ENCODE assay signal across 29 cellular contexts in genomic region chr17:78498848-78499247, GRCh38.
DNase-seq lines count a peak whose midpoint lies in the region; ATAC-seq and TF ChIP-seq lines count a peak whose summit lies in the region.
"Had no signal": no experiment of that assay in that cellular context is flagged by ENCODE, and none has a peak within 500 bp of the region (broad histone marks: within the 10 kb centered on the region; RNA-seq: fewer than 3 reads in every experiment).

No MANE protein-coding gene starts in this region.

- peak overlapping the region; percentile 65 for H3K27ac Mint-ChIP-seq in type B pancreatic cell
- H3K27ac Mint-ChIP-seq: activated naive CD4-positive, alpha-beta T cell treated with anti-CD3 and anti-CD28 coated beads for 36 hours; activated T-cell treated with anti-CD3 and anti-CD28 coated beads, Interleukin-2, amount 50 U/mL, for 72 hours; CD4-positive, CD25-positive, alpha-beta regulatory T cell; naive thymus-derived CD8-positive, alpha-beta T cell; stimulated activated naive B cell treated with anti-CD40 and anti-IgM and Interleukin-4, amounts not matched to agents 10 μg/mL and 1 μg/mL and 100 μg/mL, for 72 hours had no signal

- CTCF ChIA-PET in SK-N-SH (lab: Yijun Ruan, JAX): interaction anchor here (0.8 to 12.1 kb wide), 11 partner anchors 10 to 367 kb away, joined by 3 to 351 read pairs (median 22); no protein-coding TSS in a partner anchor

- H3K4me1 ChIP-seq in SK-N-SH (ENCODE audit: control insufficient read depth in 1 of 2, insufficient read depth in 2 of 2, low read depth in 1 of 2, low read length in 1 of 2) (peaks cover 0 to 25% of the 10 kb centered on the region in 2 experiments; a peak in 1 of 4 replicates), gastrocnemius medialis (no peaks in the 10 kb centered on the region)
- H3K4me1 ChIP-seq: lower lobe of right lung, SJSA1, suprapubic skin had no signal

- WGBS in SK-N-SH (ENCODE audit: low lambda C conversion rate): 83% methylated on average over 17 of the region's 17 CpGs

- no peak overlapping the region for H2AFZ ChIP-seq in SK-N-SH (ENCODE audit: low read depth)

- TF ChIP-seq POLR2A in gastrocnemius medialis (IDR thresholded peaks at IDR 0.05): no peak

- intact Hi-C loops in gastrocnemius medialis (cut with DNase I; ENCODE audit: low total_unique reads): loop anchor here (5.0 to 10.0 kb wide), 2 partner anchors 248 to 476 kb away; partner anchors contain the start of gene LGALS3BP

- H3K4me2 ChIP-seq in SK-N-SH: no peak overlapping the region
- H3K4me2 ChIP-seq: KMS-11 had no signal

- H3K27me3 ChIP-seq in SK-N-SH (ENCODE audit: insufficient read depth): no peaks in the 10 kb centered on the region
- H3K27me3 ChIP-seq in gastrocnemius medialis: peaks cover 0 to 5% (median 0%) of the 10 kb centered on the region in 3 donors
- H3K27me3 ChIP-seq: brain microvascular endothelial cell, MG63, suprapubic skin had no signal

- H3K27ac ChIP-seq in SK-N-SH (ENCODE audit: low read depth in 2 of 2, low read length in 1 of 2): peak overlapping the region in 1 of 2 experiments; percentile 45; a peak in 1 of 4 replicates
- no peak overlapping the region for H3K27ac ChIP-seq in gastrocnemius medialis
- H3K27ac ChIP-seq: brain microvascular endothelial cell, esophagus muscularis mucosa, KMS-11, lower lobe of right lung, SJSA1, suprapubic skin had no signal

- no peaks in the 10 kb centered on the region for H3K27me3 Mint-ChIP-seq in type B pancreatic cell
- H3K27me3 Mint-ChIP-seq: CD4-positive, CD25-positive, alpha-beta regulatory T cell; naive thymus-derived CD8-positive, alpha-beta T cell had no signal

- in situ Hi-C loops in gastrocnemius medialis (cut with MboI; ENCODE audit: low sequenced_read_pairs in 4 of 4): loop anchor here (5.0 to 25.0 kb wide), 4 partner anchors 206 to 313 kb away; no protein-coding TSS in a partner anchor

- H3K36me3 ChIP-seq in SK-N-SH (replicated peaks in 1 of 2; ENCODE audit: control insufficient read depth in 1 of 2, insufficient read depth in 2 of 2, low read length in 1 of 2) (no peaks in the 10 kb centered on the region), gastrocnemius medialis (no peaks in the 10 kb centered on the region)
- H3K36me3 ChIP-seq: brain microvascular endothelial cell, esophagus muscularis mucosa, lower lobe of right lung, MG63, SJSA1, suprapubic skin had no signal

- H3K9me3 ChIP-seq in SK-N-SH: no peaks in the 10 kb centered on the region
- H3K9me3 ChIP-seq in gastrocnemius medialis: no peaks in the 10 kb centered on the region
- H3K9me3 ChIP-seq: esophagus muscularis mucosa, lower lobe of right lung, MG63, SJSA1, suprapubic skin had no signal

- no peak overlapping the region for H3K4me3 Mint-ChIP-seq in type B pancreatic cell
- H3K4me3 Mint-ChIP-seq: activated naive CD4-positive, alpha-beta T cell treated with anti-CD3 and anti-CD28 coated beads for 36 hours; activated T-cell treated with anti-CD3 and anti-CD28 coated beads, Interleukin-2, amount 50 U/mL, for 72 hours; CD4-positive, CD25-positive, alpha-beta regulatory T cell; naive thymus-derived CD8-positive, alpha-beta T cell; stimulated activated naive B cell treated with anti-CD40 and anti-IgM and Interleukin-4, amounts not matched to agents 10 μg/mL and 1 μg/mL and 100 μg/mL, for 72 hours had no signal

- POLR2A ChIA-PET in SK-N-SH (lab: Yijun Ruan, JAX): interaction anchor here (0.6 to 0.9 kb wide), 4 partner anchors 62 to 224 kb away, joined by 3 to 4 read pairs (median 4); no protein-coding TSS in a partner anchor

- no peaks in the 10 kb centered on the region for H4K20me1 ChIP-seq in SK-N-SH (ENCODE audit: insufficient read depth)

- peak; percentile 70 for DNase-seq in SK-N-SH
- peak; percentile 3 for DNase-seq in RPMI8226
- peak; percentile 46 for DNase-seq in iPS-NIHi7 (ENCODE audit: extremely low spot score)
- no peak for DNase-seq in type B pancreatic cell (ENCODE audit: extremely low spot score, unreplicated experiment)
- no peak for DNase-seq in NCI-H1694 treated with DMSO at 0.1 percent for 48 hours (lab: John Stamatoyannopoulos, UW)
- no peak for DNase-seq in stimulated activated naive CD4-positive, alpha-beta T cell treated with Interleukin-2 at 50 U/mL for 16 hours (lab: John Stamatoyannopoulos, UW)
- DNase-seq in gastrocnemius medialis: no peak
- DNase-seq: activated CD4-positive, alpha-beta T cell treated with anti-CD3 and anti-CD28 coated beads, Interleukin-2, amount 50 U/mL, for 48 hours; activated naive CD4-positive, alpha-beta T cell treated with anti-CD3 and anti-CD28 coated beads for 36 hours; activated T-cell treated with anti-CD3 and anti-CD28 coated beads, Interleukin-2, amount 50 U/mL, for 72 hours; brain microvascular endothelial cell; CD4-positive, CD25-positive, alpha-beta regulatory T cell; foreskin fibroblast; head of caudate nucleus; lower lobe of right lung; MG63; NCI-H1105 treated with DMSO at 0.1 percent for 48 hours; NCI-H2029 treated with DMSO at 0.1 percent for 48 hours; NCI-H345; NCI-H69; stimulated activated naive B cell treated with anti-CD40 and anti-IgM and Interleukin-4, amounts not matched to agents 10 μg/mL and 1 μg/mL and 100 μg/mL, for 72 hours had no signal

- peaks cover 6% of the 10 kb centered on the region for H3K4me1 Mint-ChIP-seq in type B pancreatic cell (ENCODE audit: unreplicated experiment)
- H3K4me1 Mint-ChIP-seq: CD4-positive, CD25-positive, alpha-beta regulatory T cell; stimulated activated naive B cell treated with anti-CD40 and anti-IgM and Interleukin-4, amounts not matched to agents 10 μg/mL and 1 μg/mL and 100 μg/mL, for 72 hours had no signal

- no peaks in the 10 kb centered on the region for H3K36me3 Mint-ChIP-seq in type B pancreatic cell
- H3K36me3 Mint-ChIP-seq: CD4-positive, CD25-positive, alpha-beta regulatory T cell; naive thymus-derived CD8-positive, alpha-beta T cell; stimulated activated naive B cell treated with anti-CD40 and anti-IgM and Interleukin-4, amounts not matched to agents 10 μg/mL and 1 μg/mL and 100 μg/mL, for 72 hours had no signal

- H3K9me2 ChIP-seq in SK-N-SH: no peaks in the 10 kb centered on the region

- H3K4me3 ChIP-seq in SK-N-SH (ENCODE audit: low read depth in 2 of 2, low read length in 1 of 2) (no peak overlapping the region), gastrocnemius medialis (no peak overlapping the region)
- H3K4me3 ChIP-seq: esophagus muscularis mucosa, lower lobe of right lung, MG63, SJSA1, skin epidermis, suprapubic skin had no signal

- H3K9ac ChIP-seq in SK-N-SH: no peak overlapping the region
- H3K9ac ChIP-seq: KMS-11 had no signal

- no peaks in the 10 kb centered on the region for H3K79me2 ChIP-seq in SK-N-SH (ENCODE audit: insufficient read depth)

- no peaks in the 10 kb centered on the region for H3F3A ChIP-seq in SK-N-SH (replicated peaks; ENCODE audit: insufficient read depth)

- ATAC-seq in SK-N-SH treated with all-trans-retinoic acid at 6 μM for 48 hours (no peak), gastrocnemius medialis (no peak)
- ATAC-seq: activated CD4-positive, CD25-positive, alpha-beta regulatory T cell treated with anti-CD3 and anti-CD28 coated beads, Interleukin-2, amount 50 U/mL, for 24 hours; activated T-cell treated with anti-CD3 and anti-CD28 coated beads, Interleukin-2, amount 50 U/mL, for 72 hours; lower lobe of right lung; naive thymus-derived CD8-positive, alpha-beta T cell; stimulated activated naive B cell treated with anti-CD40 and anti-IgM and Interleukin-4, amounts not matched to agents 10 μg/mL and 1 μg/mL and 100 μg/mL, for 72 hours had no signal

- TF ChIP-seq EP300 in SK-N-SH (IDR thresholded peaks at IDR 0.05; ENCODE audit: borderline replicate concordance in 1 of 2, low read depth in 1 of 2, low read length in 1 of 2): 0 out of 4 replicates have a peak, but pooled peaks of 1 of the 2 experiments have one; percentile 19

- no peaks in the 10 kb centered on the region for H3K9me3 Mint-ChIP-seq in type B pancreatic cell
- H3K9me3 Mint-ChIP-seq: activated naive CD4-positive, alpha-beta T cell treated with anti-CD3 and anti-CD28 coated beads for 36 hours; activated T-cell treated with anti-CD3 and anti-CD28 coated beads, Interleukin-2, amount 50 U/mL, for 72 hours; CD4-positive, CD25-positive, alpha-beta regulatory T cell; naive thymus-derived CD8-positive, alpha-beta T cell; stimulated activated naive B cell treated with anti-CD40 and anti-IgM and Interleukin-4, amounts not matched to agents 10 μg/mL and 1 μg/mL and 100 μg/mL, for 72 hours had no signal

- TF ChIP-seq CTCF in SK-N-SH (IDR thresholded peaks at IDR 0.05) (no peak), type B pancreatic cell (conservative IDR thresholded peaks at IDR 0.05) (no peak), gastrocnemius medialis (IDR thresholded peaks at IDR 0.05 in 4 of 5, conservative IDR thresholded peaks at IDR 0.05 in 1 of 5) (no peak)

- no peak for TF ChIP-seq RAD21 in SK-N-SH (IDR thresholded peaks at IDR 0.05; ENCODE audit: low read length)

TF ChIP-seq in SK-N-SH, 30 proteins besides CTCF, POLR2A, EP300 and RAD21 (continues in another document):
- TF ChIP-seq, protein P1, sequence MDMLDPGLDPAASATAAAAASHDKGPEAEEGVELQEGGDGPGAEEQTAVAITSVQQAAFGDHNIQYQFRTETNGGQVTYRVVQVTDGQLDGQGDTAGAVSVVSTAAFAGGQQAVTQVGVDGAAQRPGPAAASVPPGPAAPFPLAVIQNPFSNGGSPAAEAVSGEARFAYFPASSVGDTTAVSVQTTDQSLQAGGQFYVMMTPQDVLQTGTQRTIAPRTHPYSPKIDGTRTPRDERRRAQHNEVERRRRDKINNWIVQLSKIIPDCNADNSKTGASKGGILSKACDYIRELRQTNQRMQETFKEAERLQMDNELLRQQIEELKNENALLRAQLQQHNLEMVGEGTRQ (IDR thresholded peaks at IDR 0.05; ENCODE audit: borderline replicate concordance, low read depth, low read length): no peak
- no peak for TF ChIP-seq JUND (IDR thresholded peaks at IDR 0.05)
- TF ChIP-seq NRF1 (IDR thresholded peaks at IDR 0.05; ENCODE audit: low read depth, low read length): no peak
- no peak for TF ChIP-seq NFIC (IDR thresholded peaks at IDR 0.05; ENCODE audit: borderline replicate concordance)

TF ChIP-seq in SK-N-SH treated with all-trans-retinoic acid at 6 μM for 48 hours, 23 proteins besides CTCF, POLR2A, EP300 and RAD21 (continues in another document):
- TF ChIP-seq ZNF70 (CRISPR knock-in tag; IDR thresholded peaks at IDR 0.05) (no peak), ZFP3 (CRISPR knock-in tag; IDR thresholded peaks at IDR 0.05) (no peak), CSDC2 (CRISPR knock-in tag; IDR thresholded peaks at IDR 0.05) (no peak), ZC3H10 (CRISPR knock-in tag; IDR thresholded peaks at IDR 0.05) (no peak)

Comparison
In these comparisons a context has a peak if more than half of its experiments do, and no peak if none do; other contexts are left out.
1. DNase-seq: peak in SK-N-SH (single experiment), RPMI8226 (single experiment) and iPS-NIHi7 (single experiment); none in type B pancreatic cell (single experiment), NCI-H1694 treated with DMSO at 0.1 percent for 48 hours (single experiment), stimulated activated naive CD4-positive, alpha-beta T cell treated with Interleukin-2 at 50 U/mL for 16 hours (single experiment) and gastrocnemius medialis (0 of 2).